In genomic region chr14:55912344-55912743, GRCh38 we compare ENCODE assay signal across 13 cellular contexts.
DNase-seq lines count a peak whose midpoint lies in the region; ATAC-seq and TF ChIP-seq lines count a peak whose summit lies in the region.
"Had no signal": no experiment of that assay in that cellular context is flagged by ENCODE, and none has a peak within 500 bp of the region (broad histone marks: within the 10 kb centered on the region; RNA-seq: fewer than 3 reads in every experiment).

No MANE protein-coding gene starts in this region.

- TF ChIP-seq CTCF in RWPE2 (IDR thresholded peaks at IDR 0.05; ENCODE audit: poor library complexity, severe bottlenecking) (no peak), osteoblast (IDR thresholded peaks at IDR 0.05; ENCODE audit: extremely low read depth, low read depth, low read length) (no peak)

- peaks cover 18% of the 10 kb centered on the region for H3K4me1 ChIP-seq in BLaER1
- H3K4me1 ChIP-seq in RWPE2 (ENCODE audit: insufficient read depth, poor library complexity, severe bottlenecking), result no peaks in the 10 kb centered on the region
- peaks cover 25% of the 10 kb centered on the region for H3K4me1 ChIP-seq in osteoblast (ENCODE audit: insufficient read depth, low read length)

- H3K79me2 ChIP-seq in osteoblast (ENCODE audit: insufficient read depth, low read length), result no peaks in the 10 kb centered on the region

- no peak overlapping the region; the same call in 1 of the 2 replicates for H3K27ac ChIP-seq in BLaER1
- H3K27ac ChIP-seq in RWPE2 (ENCODE audit: poor library complexity, severe bottlenecking), result no peak overlapping the region
- no peak overlapping the region for H3K27ac ChIP-seq in osteoblast (ENCODE audit: low read depth, low read length)
- H3K27ac ChIP-seq: C4-2B had no signal

- ATAC-seq in RWPE2 (ENCODE audit: low read depth) (peak; percentile 33; the same call in 1 of the 3 replicates), esophagus mucosa (peak; percentile 46), GM18868 (IDR thresholded peaks at IDR 0.05; ENCODE audit: unreplicated experiment) (no peak)
- ATAC-seq: HCT116 had no signal

- H3K9me3 ChIP-seq in BLaER1, result no peaks in the 10 kb centered on the region; the same call in 1 of the 2 replicates
- H3K9me3 ChIP-seq in RWPE2 (ENCODE audit: severe bottlenecking), result no peaks in the 10 kb centered on the region
- no peaks in the 10 kb centered on the region for H3K9me3 ChIP-seq in osteoblast (ENCODE audit: low read depth, low read length)

- no peak overlapping the region for H3K9ac ChIP-seq in BLaER1

- no peak overlapping the region for H2AFZ ChIP-seq in osteoblast (ENCODE audit: low read length)

- H3K4me2 ChIP-seq in BLaER1, result peak overlapping the region; percentile 46
- no peak overlapping the region for H3K4me2 ChIP-seq in osteoblast (ENCODE audit: insufficient read depth, low read length)

- H3K4me3 ChIP-seq in BLaER1 (no peak overlapping the region), RWPE2 (ENCODE audit: severe bottlenecking) (no peak overlapping the region), osteoblast (ENCODE audit: insufficient read depth, low read length) (no peak overlapping the region)

- DNase-seq in RWPE2 (ENCODE audit: low spot score) (no peak), osteoblast (ENCODE audit: insufficient read length, low spot score, missing footprints) (peak; percentile 32), NCI-H1694 (lab: John Stamatoyannopoulos, UW) (no peak), NCI-H524 treated with DMSO at 0.1 percent for 48 hours (lab: John Stamatoyannopoulos, UW) (no peak)
- DNase-seq: 8988T; CD4-positive, alpha-beta memory T cell; DMS153; GF-D8 had no signal

- H3K27me3 ChIP-seq in BLaER1 (no peaks in the 10 kb centered on the region), RWPE2 (ENCODE audit: insufficient read depth, poor library complexity, severe bottlenecking) (peaks cover 5% of the 10 kb centered on the region), osteoblast (ENCODE audit: insufficient read depth, low read length) (peaks cover 5% of the 10 kb centered on the region)

- H4K20me1 ChIP-seq in BLaER1 (no peaks in the 10 kb centered on the region), osteoblast (ENCODE audit: insufficient read depth, low read length) (no peaks in the 10 kb centered on the region)

- H3K36me3 ChIP-seq in BLaER1 (no peaks in the 10 kb centered on the region), RWPE2 (ENCODE audit: low read depth) (no peaks in the 10 kb centered on the region), osteoblast (ENCODE audit: insufficient read depth, low read length) (no peaks in the 10 kb centered on the region)
